8 cellular contexts compared by ENCODE assay signal in genomic region chr9:91395553-91396470, GRCh38. TPM values are rescaled to one million over a fixed set of nuclear protein-coding genes. Genes with fewer than 3 reads are reported as not detected.
DNase-seq lines count a peak whose midpoint lies in the region; ATAC-seq and TF ChIP-seq lines count a peak whose summit lies in the region.

No MANE protein-coding gene starts in this region.

- H2AFZ ChIP-seq in hepatocyte: no peak overlapping the region

- no peaks in the 10 kb centered on the region for H3K36me3 ChIP-seq in hepatocyte (replicated peaks; ENCODE audit: insufficient read depth, low read depth)

- no peaks in the 10 kb centered on the region for H3K79me2 ChIP-seq in hepatocyte

- no peaks in the 10 kb centered on the region for H3K9me2 ChIP-seq in hepatocyte (replicated peaks; ENCODE audit: insufficient read depth)

- TF ChIP-seq CTCF in AG10803 (conservative IDR thresholded peaks at IDR 0.05; ENCODE audit: low read length) (no peak), hepatocyte (IDR thresholded peaks at IDR 0.05; ENCODE audit: poor library complexity) (no peak)

- H4K20me1 ChIP-seq in hepatocyte (ENCODE audit: insufficient read depth, poor library complexity, severe bottlenecking): no peaks in the 10 kb centered on the region

- no peaks in the 10 kb centered on the region for H3K27me3 ChIP-seq in hepatocyte

- H3K27ac ChIP-seq in hepatocyte: no peak overlapping the region

- WGBS in hepatocyte (ENCODE audit: low lambda C conversion rate, missing lambda C conversion rate): 78% methylated on average over 7 of the region's 7 CpGs

- ATAC-seq in GM21723 (IDR thresholded peaks at IDR 0.05; ENCODE audit: unreplicated experiment): peak; percentile 77

- H3K9me3 ChIP-seq in hepatocyte (ENCODE audit: low read depth): no peaks in the 10 kb centered on the region

- H3K4me3 ChIP-seq in AG10803 (ENCODE audit: low read length) (no peak overlapping the region), hepatocyte (no peak overlapping the region)

- DNase-seq in AG10803 (ENCODE audit: low read depth) (peak; percentile 91), RPMI8226 (peak; percentile 20), fibroblast of peridontal ligament (ENCODE audit: extremely low read depth) (peak; percentile 86), midbrain (lab: John Stamatoyannopoulos, UW) (no peak), ureter (ENCODE audit: low spot score) (no peak), hepatocyte (ENCODE audit: low spot score) (no peak), NCI-H2196 treated with DMSO at 0.1 percent for 48 hours (lab: John Stamatoyannopoulos, UW; ENCODE audit: unreplicated experiment) (no peak)

- no peaks in the 10 kb centered on the region for H3K4me1 ChIP-seq in hepatocyte (ENCODE audit: insufficient read depth)

- H3K4me2 ChIP-seq in hepatocyte: no peak overlapping the region

RNA-seq across cellular contexts. Expression of gene NFIL3, which starts 27.8 kb away (rescaled TPM):
- 39.6 TPM for total RNA-seq in ureter
- total RNA-seq in hepatocyte: 69.6 and 71.4 TPM in 2 replicates
- polyA plus RNA-seq in hepatocyte: 90.7 and 99.6 TPM in 2 replicates

RNA-seq across cellular contexts. Expression of gene AUH, which starts 34.1 kb away (rescaled TPM):
- total RNA-seq in ureter (24.6 TPM), hepatocyte (25.0 and 30.2 TPM in 2 replicates)
- polyA plus RNA-seq in hepatocyte: 19.5 and 20.3 TPM in 2 replicates

Comparison
In these comparisons a context has a peak if more than half of its experiments do, and no peak if none do; other contexts are left out.
1. DNase-seq: peak in AG10803 (single experiment), RPMI8226 (single experiment) and fibroblast of peridontal ligament (single experiment); none in midbrain (single experiment), ureter (single experiment), hepatocyte (single experiment) and NCI-H2196 treated with DMSO at 0.1 percent for 48 hours (single experiment).